Comparison of ENCODE assay signal across 27 cellular contexts in the genomic region with DNA sequence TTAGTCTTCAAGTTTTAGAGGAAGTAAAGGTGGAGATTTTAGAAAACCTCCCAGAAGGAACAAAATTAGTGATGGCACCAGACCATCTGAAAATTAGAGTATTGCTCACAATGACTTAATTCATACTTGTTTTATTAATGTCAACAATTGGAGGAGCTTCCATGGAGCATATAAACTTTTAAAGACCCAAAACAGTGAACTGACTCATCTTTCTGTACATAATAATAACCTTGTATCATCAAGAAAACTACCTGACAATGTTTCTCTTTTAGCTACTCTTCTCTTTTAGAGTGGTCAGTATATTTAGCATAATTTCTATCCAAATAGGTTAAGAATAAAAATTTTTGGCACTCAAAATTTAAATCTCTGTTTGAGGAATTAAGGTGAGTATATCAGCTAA.
"Had no signal": no experiment of that assay in that cellular context is flagged by ENCODE, and none has a peak within 500 bp of the region (broad histone marks: within the 10 kb centered on the region; RNA-seq: fewer than 3 reads in every experiment).

No MANE protein-coding gene starts in this region.

- FAIRE-seq: urothelium cell line had no signal

- H3K36me3 ChIP-seq: stomach, suprapubic skin, thoracic aorta, thyroid gland, tibial artery, tibial nerve, transverse colon, upper lobe of left lung, upper lobe of right lung, uterus, vagina had no signal

- DNase-seq: stimulated activated CD4-positive, alpha-beta T cell treated with anti-CD3 and anti-CD28 coated beads, Interleukin-2, amount 100 ng/mL, for 48 hours; stimulated activated CD4-positive, alpha-beta T cell treated with anti-CD3 and anti-CD28 coated beads, Interleukin-4, amount 100 ng/mL, for 1 hour; stimulated activated CD4-positive, alpha-beta T cell treated with anti-CD3 and anti-CD28 coated beads, Interleukin-4, amount 100 ng/mL, for 24 hours; stimulated activated CD4-positive, alpha-beta T cell treated with anti-CD3 and anti-CD28 coated beads, Interleukin-4, amount 100 ng/mL, for 4 hours; stimulated activated CD8-positive, alpha-beta memory T cell treated with anti-CD3 and anti-CD28 coated beads, Interleukin-4, amount 100 ng/mL, for 48 hours; stimulated activated naive B cell treated with anti-CD40 and anti-IgM and Interleukin-4, amounts not matched to agents 10 μg/mL and 1 μg/mL and 100 μg/mL, for 72 hours; stimulated activated naive CD4-positive, alpha-beta T cell; stimulated activated naive CD4-positive, alpha-beta T cell treated with Interleukin-2 at 50 U/mL for 16 hours; stimulated activated naive CD8-positive, alpha-beta T cell treated with anti-CD3 and anti-CD28 coated beads, Interleukin-15, amount 100 ng/mL, for 72 hours; stimulated activated naive CD8-positive, alpha-beta T cell treated with anti-CD3 and anti-CD28 coated beads, Interleukin-15, Interleukin-2, amounts not matched to agents 100 U/mL and 50 U/mL, for 24 hours; stomach; substantia nigra; testis; thyroid gland; tibial artery; transverse colon; trophoblast cell; upper lobe of left lung; upper lobe of right lung; uterus had no signal

- ATAC-seq: stimulated activated effector memory CD8-positive, alpha-beta T cell treated with anti-CD3 and anti-CD28 coated beads, Interleukin-12 subunit alpha, Interleukin-12 subunit beta, amount 100 ng/mL, for 72 hours; stimulated activated memory B cell treated with anti-CD40 and anti-IgM and Interleukin-4, amounts not matched to agents 10 μg/mL and 1 μg/mL and 100 μg/mL, for 72 hours; stimulated activated naive B cell treated with anti-CD40 and anti-IgM and Interleukin-4, amounts not matched to agents 10 μg/mL and 1 μg/mL and 100 μg/mL, for 72 hours; stimulated activated naive CD8-positive, alpha-beta T cell treated with anti-CD3 and anti-CD28 coated beads, Interleukin-15, amount 100 ng/mL, for 72 hours; stimulated activated naive CD8-positive, alpha-beta T cell treated with anti-CD3 and anti-CD28 coated beads, Interleukin-15, Interleukin-2, amounts not matched to agents 100 U/mL and 50 U/mL, for 24 hours; upper lobe of right lung had no signal

- H3K27ac ChIP-seq: stomach, suprapubic skin, testis, thoracic aorta, thyroid gland, tibial artery, tibial nerve, transverse colon, upper lobe of left lung, upper lobe of right lung, uterus, vagina had no signal

- H3K4me3 ChIP-seq: stomach, suprapubic skin, testis, thoracic aorta, thyroid gland, tibial artery, tibial nerve, transverse colon, upper lobe of left lung, upper lobe of right lung, uterus, vagina had no signal

- H3K27me3 ChIP-seq: stomach, suprapubic skin, testis, thyroid gland, tibial artery, tibial nerve, transverse colon, upper lobe of left lung, upper lobe of right lung, uterus, vagina had no signal

- H3K4me1 ChIP-seq: stomach, suprapubic skin, testis, thyroid gland, tibial artery, tibial nerve, transverse colon, upper lobe of left lung, upper lobe of right lung, uterus, vagina had no signal

- H3K9me3 ChIP-seq: stomach, suprapubic skin, testis, thoracic aorta, thyroid gland, tibial artery, tibial nerve, transverse colon, upper lobe of left lung, upper lobe of right lung, uterus, vagina had no signal
